ENCODE assay signal across 19 cellular contexts in the genomic region with DNA sequence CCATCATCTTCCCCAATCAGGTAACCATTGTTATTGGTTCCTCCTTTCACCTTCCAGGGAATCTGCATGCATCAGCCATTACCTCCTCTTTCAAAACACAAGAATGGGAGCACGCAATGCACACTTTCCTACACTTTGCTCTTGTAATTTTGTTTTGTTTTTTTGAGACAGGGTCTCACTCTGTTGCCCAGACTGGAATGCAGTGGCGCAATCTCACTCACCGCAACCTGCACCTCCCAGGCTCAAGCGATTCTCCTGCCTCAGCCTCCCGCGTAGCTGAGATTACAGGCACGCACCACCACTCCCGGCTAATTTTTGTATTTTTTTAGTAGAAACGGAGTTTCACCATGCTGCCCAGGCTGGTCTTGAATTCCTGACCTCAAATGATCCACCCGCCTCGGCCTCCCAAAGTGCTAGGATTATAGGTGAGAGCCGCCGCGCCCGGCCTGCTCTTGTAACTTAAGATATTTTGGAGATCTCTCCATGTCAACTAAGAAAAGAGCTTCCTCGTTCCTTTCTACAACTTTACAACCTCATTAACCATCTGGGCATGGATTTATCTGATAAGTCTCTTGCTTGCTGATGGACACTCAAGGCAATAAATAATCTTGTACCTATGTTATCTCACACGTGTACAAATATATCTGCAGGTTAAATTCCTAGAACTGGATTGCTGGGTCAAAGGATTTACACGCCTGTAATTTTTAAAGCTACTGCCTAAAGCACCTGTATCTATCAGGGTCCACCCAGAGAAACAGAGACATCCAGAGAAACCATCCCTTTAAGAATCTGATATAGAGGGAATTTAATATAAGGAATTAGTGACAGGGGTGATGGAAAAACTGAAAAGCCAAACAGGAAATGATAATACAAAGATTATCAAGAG. TPM values are rescaled to one million over a fixed set of nuclear protein-coding genes. Genes with fewer than 3 reads are reported as not detected.
A peak's percentile ranks its signal among the peaks of the same experiment; 100 is the strongest.
DNase-seq lines count a peak whose midpoint lies in the region; ATAC-seq, FAIRE-seq and TF ChIP-seq lines count a peak whose summit lies in the region.
"Had no signal": no experiment of that assay in that cellular context is flagged by ENCODE, and none has a peak within 500 bp of the region (broad histone marks: within the 10 kb centered on the region; RNA-seq: fewer than 3 reads in every experiment).

No MANE protein-coding gene starts in this region.

- peaks cover 7% of the 10 kb centered on the region for H3K36me3 Mint-ChIP-seq in endothelial cell (ENCODE audit: low read depth, unreplicated experiment)
- H3K36me3 Mint-ChIP-seq: naive thymus-derived CD8-positive, alpha-beta T cell had no signal

- no peak for FAIRE-seq in small intestine (lab: Jason Lieb, UNC)
- FAIRE-seq: H54 had no signal

- no peak for TF ChIP-seq CTCF in HEK293 (tag by site-specific recombination; IDR thresholded peaks at IDR 0.05)
- TF ChIP-seq CTCF in endothelial cell (IDR thresholded peaks at IDR 0.05; ENCODE audit: unreplicated experiment), result no peak
- TF ChIP-seq CTCF in omental fat pad (IDR thresholded peaks at IDR 0.05), result no peak

- H3K9me3 ChIP-seq in HEK293 (ENCODE audit: control insufficient read depth, insufficient read depth, low read depth, low read length), result no peaks in the 10 kb centered on the region
- H3K9me3 ChIP-seq in small intestine (ENCODE audit: control insufficient read depth, low read depth), result no peaks in the 10 kb centered on the region
- H3K9me3 ChIP-seq: adrenal gland had no signal

- H3K4me1 Mint-ChIP-seq in endothelial cell (ENCODE audit: unreplicated experiment), result peaks cover 33% of the 10 kb centered on the region

- no peaks in the 10 kb centered on the region for H3K27me3 ChIP-seq in small intestine (ENCODE audit: control insufficient read depth in 2 of 2, insufficient read depth in 2 of 2, low read length in 2 of 2)
- H3K27me3 ChIP-seq: adrenal gland had no signal

- no peaks in the 10 kb centered on the region for H3K9me3 Mint-ChIP-seq in endothelial cell (ENCODE audit: unreplicated experiment)
- H3K9me3 Mint-ChIP-seq: activated CD4-positive, alpha-beta T cell treated with anti-CD3 and anti-CD28 coated beads, Interleukin-2, amount 10 ng/mL, durations not matched to agents 7 days and 5 days; naive thymus-derived CD8-positive, alpha-beta T cell had no signal

- DNase-seq in NCI-H82 treated with DMSO at 0.1 percent for 48 hours (lab: John Stamatoyannopoulos, UW; ENCODE audit: unreplicated experiment), result peak; percentile 40
- DNase-seq in endothelial cell (ENCODE audit: low spot score), result no peak
- DNase-seq in small intestine, result peak; percentile 95
- no peak for DNase-seq in omental fat pad (ENCODE audit: low spot score)
- no peak for DNase-seq in activated CD4-positive, alpha-beta T cell treated with anti-CD3 and anti-CD28 coated beads for 48 hours
- DNase-seq: activated CD4-positive, alpha-beta T cell treated with anti-CD3 and anti-CD28 coated beads, Interleukin-2, amount 10 ng/mL, durations not matched to agents 7 days and 5 days; activated gamma-delta T cell; adrenal gland; cortex of kidney; Karpas-422; mesendoderm; naive thymus-derived CD8-positive, alpha-beta T cell; NCI-H1092; NCI-H2081; stimulated activated naive CD4-positive, alpha-beta T cell treated with Interleukin-2 at 50 U/mL for 16 hours; SW 1271 had no signal

- no peaks in the 10 kb centered on the region for H3K36me3 ChIP-seq in HEK293 (ENCODE audit: control insufficient read depth in 2 of 2, insufficient read depth in 1 of 2, low read length in 2 of 2)
- H3K36me3 ChIP-seq in small intestine (ENCODE audit: control insufficient read depth in 2 of 2, insufficient read depth in 2 of 2, low read length in 2 of 2), result no peaks in the 10 kb centered on the region
- H3K36me3 ChIP-seq: adrenal gland had no signal

- no peak overlapping the region for H3K4me3 Mint-ChIP-seq in endothelial cell (ENCODE audit: unreplicated experiment)
- H3K4me3 Mint-ChIP-seq: activated CD4-positive, alpha-beta T cell treated with anti-CD3 and anti-CD28 coated beads, Interleukin-2, amount 10 ng/mL, durations not matched to agents 7 days and 5 days; naive thymus-derived CD8-positive, alpha-beta T cell had no signal

- H3K27ac ChIP-seq in HEK293 (ENCODE audit: extremely low read depth, low read depth, low read length) (no peak overlapping the region), small intestine (ENCODE audit: low read depth in 1 of 2, low read length in 1 of 2) (peak overlapping the region; percentile 61 to 86)
- H3K27ac ChIP-seq: adrenal gland had no signal

- WGBS in small intestine, 3 donors, result 26 to 73% (median 43%) methylated on average over 18 of the region's 18 CpGs

- H3K4me3 ChIP-seq in HEK293 (ENCODE audit: low read depth, low read length), result no peak overlapping the region
- no peak overlapping the region for H3K4me3 ChIP-seq in small intestine (ENCODE audit: low read depth in 1 of 2, low read length in 2 of 2)
- H3K4me3 ChIP-seq: adrenal gland had no signal

- peaks cover 10% of the 10 kb centered on the region for H3K27me3 Mint-ChIP-seq in endothelial cell (ENCODE audit: unreplicated experiment)

- ATAC-seq in omental fat pad (ENCODE audit: low FRiP score) (no peak), GM21717 (IDR thresholded peaks at IDR 0.05; ENCODE audit: unreplicated experiment) (no peak)
- ATAC-seq: naive thymus-derived CD8-positive, alpha-beta T cell had no signal

- CTCF ChIA-PET in HEK293 (lab: Yijun Ruan, JAX), result interaction anchor here (0.6 to 1.6 kb wide), 4 partner anchors 53 to 1019 kb away, joined by 3 to 4 read pairs (median 4); no protein-coding TSS in a partner anchor

- H3K4me1 ChIP-seq in HEK293 (ENCODE audit: control insufficient read depth, insufficient read depth, low read length) (peaks cover 8% of the 10 kb centered on the region), small intestine (ENCODE audit: control insufficient read depth in 2 of 2, insufficient read depth in 1 of 2, low read depth in 1 of 2, low read length in 1 of 2) (peaks cover 4 to 8% of the 10 kb centered on the region in 2 donors)

- peak overlapping the region; percentile 57 for H3K27ac Mint-ChIP-seq in endothelial cell (ENCODE audit: unreplicated experiment)
- H3K27ac Mint-ChIP-seq: activated CD4-positive, alpha-beta T cell treated with anti-CD3 and anti-CD28 coated beads, Interleukin-2, amount 10 ng/mL, durations not matched to agents 7 days and 5 days; naive thymus-derived CD8-positive, alpha-beta T cell had no signal

- POLR2A ChIA-PET in HEK293 (lab: Yijun Ruan, JAX), result no interaction called here

TF ChIP-seq in HEK293, 187 proteins besides CTCF, POLR2A, EP300 and RAD21:
- TF ChIP-seq ZNF121 (tag by site-specific recombination; IDR thresholded peaks at IDR 0.05) (peak; percentile 39; the same call in 1 of the 2 replicates), ZBTB21 (tag by site-specific recombination; IDR thresholded peaks at IDR 0.05) (no peak)

RNA-seq across cellular contexts. Expression of gene CYTH3, which starts 4.2 kb away (rescaled TPM):
- total RNA-seq in endothelial cell (ENCODE audit: unreplicated experiment) (24.3 TPM), omental fat pad (10 to 100 TPM; 34.2 to 87.0 (median 60.2) TPM)
- polyA plus RNA-seq in small intestine, result 10 to 100 TPM; 21.3 to 24.6 (median 24.2) TPM

Comparison
In these comparisons a context has a peak if more than half of its experiments do, and no peak if none do; other contexts are left out.
1. DNase-seq: peak in NCI-H82 treated with DMSO at 0.1 percent for 48 hours (single experiment) and small intestine (single experiment); none in endothelial cell (single experiment), omental fat pad (single experiment) and activated CD4-positive, alpha-beta T cell treated with anti-CD3 and anti-CD28 coated beads for 48 hours (single experiment).